1 cellular context compared by ENCODE assay signal in genomic region chr14:52020866-52021717, GRCh38.
TF ChIP-seq lines count a peak whose summit lies in the region.

No MANE protein-coding gene starts in this region.

TF ChIP-seq in GM23338, 12 proteins besides CTCF, POLR2A, EP300 and RAD21 (continued from another document):
- TF ChIP-seq ZNF462 (CRISPR knock-in tag; IDR thresholded peaks at IDR 0.05) = no peak
- no peak for TF ChIP-seq POLR2AphosphoS5 (IDR thresholded peaks at IDR 0.05; ENCODE audit: low read depth)
- TF ChIP-seq NANOG (IDR thresholded peaks at IDR 0.05; ENCODE audit: borderline replicate concordance) = no peak
- no peak for TF ChIP-seq ZNF331 (CRISPR knock-in tag; IDR thresholded peaks at IDR 0.05; ENCODE audit: low read depth)
- no peak for TF ChIP-seq ETS1 (IDR thresholded peaks at IDR 0.05)
- no peak for TF ChIP-seq ZNF114 (CRISPR knock-in tag; IDR thresholded peaks at IDR 0.05)
- no peak for TF ChIP-seq STAT1 (IDR thresholded peaks at IDR 0.05; ENCODE audit: unreplicated experiment)
- no peak for TF ChIP-seq JUNB (IDR thresholded peaks at IDR 0.05; ENCODE audit: unreplicated experiment)
- TF ChIP-seq CREB1 (CRISPR knock-in tag; IDR thresholded peaks at IDR 0.05; ENCODE audit: low read depth) = no peak
- no peak for TF ChIP-seq REST (IDR thresholded peaks at IDR 0.05; ENCODE audit: unreplicated experiment)
